19 cellular contexts compared by ENCODE assay signal in genomic region chr2:127917916-127918315, GRCh38.
"Had no signal": no experiment of that assay in that cellular context is flagged by ENCODE, and none has a peak within 500 bp of the region (broad histone marks: within the 10 kb centered on the region; RNA-seq: fewer than 3 reads in every experiment).

No MANE protein-coding gene starts in this region.

- H3K36me3 Mint-ChIP-seq: immature natural killer cell; memory B cell; naive thymus-derived CD4-positive, alpha-beta T cell had no signal

- H3K27me3 Mint-ChIP-seq: memory B cell; stimulated activated naive CD8-positive, alpha-beta T cell treated with anti-CD3 and anti-CD28 coated beads, Interleukin-15, amount 100 ng/mL, for 72 hours had no signal

- H3K4me1 Mint-ChIP-seq: immature natural killer cell; memory B cell; naive thymus-derived CD4-positive, alpha-beta T cell; stimulated activated naive CD8-positive, alpha-beta T cell treated with anti-CD3 and anti-CD28 coated beads, Interleukin-15, amount 100 ng/mL, for 72 hours had no signal

- H3K4me1 ChIP-seq: psoas muscle, upper lobe of left lung had no signal

- H3K36me3 ChIP-seq: cardiac muscle cell, thoracic aorta, upper lobe of left lung, WERI-Rb-1 had no signal

- H3K4me3 ChIP-seq: cardiac muscle cell, psoas muscle, skin epidermis, thoracic aorta, upper lobe of left lung had no signal

- H3K27ac Mint-ChIP-seq: activated T-cell treated with anti-CD3 and anti-CD28 coated beads, Interleukin-2, amount 50 U/mL, for 72 hours; immature natural killer cell; memory B cell; naive thymus-derived CD4-positive, alpha-beta T cell; stimulated activated naive CD8-positive, alpha-beta T cell treated with anti-CD3 and anti-CD28 coated beads, Interleukin-15, amount 100 ng/mL, for 72 hours had no signal

- DNase-seq: activated CD4-positive, alpha-beta T cell treated with anti-CD3 and anti-CD28 coated beads, Interleukin-2, amount 50 U/mL, for 4 hours; activated naive CD4-positive, alpha-beta T cell treated with anti-CD3 and anti-CD28 coated beads, Interleukin-2, amount 50 U/mL, for 16 hours; activated T-cell treated with anti-CD3 and anti-CD28 coated beads, Interleukin-2, amount 50 U/mL, for 72 hours; dermis blood vessel endothelial cell; effector memory CD4-positive, alpha-beta T cell; immature natural killer cell; naive thymus-derived CD4-positive, alpha-beta T cell; psoas muscle; right cardiac atrium; stimulated activated CD4-positive, alpha-beta T cell treated with anti-CD3 and anti-CD28 coated beads, Interleukin-15, amount 100 ng/mL, for 24 hours; stimulated activated CD4-positive, alpha-beta T cell treated with anti-CD3 and anti-CD28 coated beads, Interleukin-4, amount 100 ng/mL, for 1 hour; stimulated activated naive CD8-positive, alpha-beta T cell treated with anti-CD3 and anti-CD28 coated beads, Interleukin-15, amount 100 ng/mL, for 72 hours; upper lobe of left lung; WERI-Rb-1 had no signal

- H3K27me3 ChIP-seq: cardiac muscle cell, upper lobe of left lung had no signal

- H3K9me3 ChIP-seq: psoas muscle, thoracic aorta, upper lobe of left lung had no signal

- H3K27ac ChIP-seq: cardiac muscle cell, psoas muscle, skin epidermis, thoracic aorta, upper lobe of left lung, WERI-Rb-1 had no signal

- H3K9me3 Mint-ChIP-seq: activated T-cell treated with anti-CD3 and anti-CD28 coated beads, Interleukin-2, amount 50 U/mL, for 72 hours; immature natural killer cell; memory B cell; naive thymus-derived CD4-positive, alpha-beta T cell; stimulated activated naive CD8-positive, alpha-beta T cell treated with anti-CD3 and anti-CD28 coated beads, Interleukin-15, amount 100 ng/mL, for 72 hours had no signal

- ATAC-seq: activated T-cell treated with anti-CD3 and anti-CD28 coated beads, Interleukin-2, amount 50 U/mL, for 72 hours; naive thymus-derived CD4-positive, alpha-beta T cell; psoas muscle; right cardiac atrium; stimulated activated naive CD8-positive, alpha-beta T cell treated with anti-CD3 and anti-CD28 coated beads, Interleukin-15, amount 100 ng/mL, for 72 hours had no signal

- FAIRE-seq: endothelial cell of umbilical vein had no signal

- H3K4me3 Mint-ChIP-seq: activated T-cell treated with anti-CD3 and anti-CD28 coated beads, Interleukin-2, amount 50 U/mL, for 72 hours; immature natural killer cell; memory B cell; naive thymus-derived CD4-positive, alpha-beta T cell; stimulated activated naive CD8-positive, alpha-beta T cell treated with anti-CD3 and anti-CD28 coated beads, Interleukin-15, amount 100 ng/mL, for 72 hours had no signal
